Comparison of ENCODE assay signal across 25 cellular contexts in the genomic region with DNA sequence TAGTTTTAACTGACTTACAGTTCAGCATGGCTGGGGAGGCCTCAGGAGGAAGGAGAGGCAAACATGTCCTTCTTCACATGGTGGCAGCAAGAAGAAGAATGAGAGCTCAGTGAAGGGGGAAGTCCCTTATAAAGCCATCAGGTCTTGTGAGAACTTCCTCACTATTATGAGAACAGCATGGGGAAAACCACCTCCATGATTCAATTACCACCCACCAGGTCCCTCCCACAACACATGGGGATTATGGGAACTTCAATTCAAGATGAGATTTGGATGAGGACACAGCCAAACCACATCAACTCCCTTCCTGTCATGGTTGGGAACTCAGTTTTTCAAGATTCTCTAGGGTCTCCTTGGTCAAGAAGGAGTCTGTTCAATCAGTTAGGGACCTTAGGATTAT.
DNase-seq lines count a peak whose midpoint lies in the region; ATAC-seq, FAIRE-seq and TF ChIP-seq lines count a peak whose summit lies in the region.
"Had no signal": no experiment of that assay in that cellular context is flagged by ENCODE, and none has a peak within 500 bp of the region (broad histone marks: within the 10 kb centered on the region; RNA-seq: fewer than 3 reads in every experiment).

No MANE protein-coding gene starts in this region.

- POLR2A ChIA-PET in K562 (lab: Yijun Ruan, JAX) = no interaction called here

- TF ChIP-seq EP300 in K562 (IDR thresholded peaks at IDR 0.05; ENCODE audit: low read length) = no peak

- H3K4me2 ChIP-seq in K562 (ENCODE audit: insufficient read depth, low read length) = no peak overlapping the region
- H3K4me2 ChIP-seq: A549 had no signal

- no peaks in the 10 kb centered on the region for H3K27me3 ChIP-seq in K562 (ENCODE audit: control insufficient read depth in 2 of 2, insufficient read depth in 2 of 2, low read length in 2 of 2)
- H3K27me3 ChIP-seq: BLaER1 treated with 17β-estradiol and CSF1 and Interleukin-3, amounts not matched to agents 10 nM and 100 nM had no signal

- no peaks in the 10 kb centered on the region for H3K36me3 ChIP-seq in K562 (ENCODE audit: control insufficient read depth, insufficient read depth, low read length)
- H3K36me3 ChIP-seq: BLaER1 treated with 17β-estradiol and CSF1 and Interleukin-3, amounts not matched to agents 10 nM and 100 nM had no signal

- TF ChIP-seq CTCF in K562 (IDR thresholded peaks at IDR 0.05 in 2 of 3, conservative IDR thresholded peaks at IDR 0.05 in 1 of 3; ENCODE audit: insufficient read depth in 2 of 3, low read depth in 1 of 3, low read length in 3 of 3) = no peak

- intact Hi-C loops in K562 (cut with micrococcal nuclease) = no loop called here

- H3K27ac ChIP-seq in K562 (ENCODE audit: extremely low read depth, low read depth, low read length) = no peak overlapping the region
- H3K27ac ChIP-seq: 22Rv1; A549; BLaER1 treated with 17β-estradiol and CSF1 and Interleukin-3, amounts not matched to agents 10 nM and 100 nM; C4-2B had no signal

- H3K9me3 ChIP-seq in K562 (replicated peaks; ENCODE audit: control insufficient read depth, insufficient read depth, low read depth, low read length) = no peaks in the 10 kb centered on the region
- H3K9me3 ChIP-seq: A549 had no signal

- in situ Hi-C loops in K562 (cut with MboI) = no loop called here

- no TSS peak for BruUV-seq in K562 (replicated peaks; lab: Mats Ljungman, UMichigan)

- H3K9me1 ChIP-seq in K562 (ENCODE audit: control insufficient read depth, insufficient read depth, low read length) = no peaks in the 10 kb centered on the region

- no peaks in the 10 kb centered on the region for H4K20me1 ChIP-seq in K562 (replicated peaks; ENCODE audit: control insufficient read depth, insufficient read depth, low read length)
- H4K20me1 ChIP-seq: BLaER1 treated with 17β-estradiol and CSF1 and Interleukin-3, amounts not matched to agents 10 nM and 100 nM had no signal

- CTCF ChIA-PET in K562 (lab: Yijun Ruan, JAX; ENCODE audit: low intra/inter-chr PET ratio) = no interaction called here

- ATAC-seq in K562 = no peak
- ATAC-seq: A549; CD8-positive, alpha-beta T cell had no signal

- peak; percentile 11 for DNase-seq in SKM-1 treated with dmso at 0.1 percent for 144 hours (lab: John Stamatoyannopoulos, UW; ENCODE audit: unreplicated experiment)
- no peak for DNase-seq in SKM-1 (lab: John Stamatoyannopoulos, UW; ENCODE audit: unreplicated experiment)
- peak; percentile 13 for DNase-seq in MV-4-11 (lab: John Stamatoyannopoulos, UW)
- DNase-seq in OCI-M1 (lab: John Stamatoyannopoulos, UW) = peak; percentile 69
- no peak for DNase-seq in K562 (ENCODE audit: extremely low read depth in 1 of 4, low spot score in 3 of 4)
- no peak for DNase-seq in cerebellar cortex (ENCODE audit: low spot score)
- no peak for DNase-seq in GM03348 (ENCODE audit: low spot score)
- no peak for DNase-seq in NAMALWA (ENCODE audit: low spot score)
- DNase-seq: AML-193; CD4-positive, alpha-beta T cell; CD8-positive, alpha-beta T cell; COR-L47; DMS 273 treated with DMSO at 0.1 percent for 48 hours; DMS153; DMS53; DMS79; DND-41; EL; GDM1 had no signal

- H3K9ac ChIP-seq in K562 (ENCODE audit: insufficient read depth in 1 of 2, low read depth in 2 of 2, low read length in 2 of 2) = no peak overlapping the region
- H3K9ac ChIP-seq: BLaER1 treated with 17β-estradiol and CSF1 and Interleukin-3, amounts not matched to agents 10 nM and 100 nM had no signal

- TF ChIP-seq RAD21 in K562 (CRISPR knock-in tag; conservative IDR thresholded peaks at IDR 0.05 in 1 of 2, IDR thresholded peaks at IDR 0.05 in 1 of 2) = no peak

- peak overlapping the region; percentile 18; the same call in 1 of the 2 replicates for H2AFZ ChIP-seq in K562 (ENCODE audit: low read depth, low read length)

- no peak overlapping the region for H3K4me3 ChIP-seq in K562
- H3K4me3 ChIP-seq: A549; BLaER1 treated with 17β-estradiol and CSF1 and Interleukin-3, amounts not matched to agents 10 nM and 100 nM had no signal

- H3K79me2 ChIP-seq in K562 (ENCODE audit: control insufficient read depth, insufficient read depth, low read length) = no peaks in the 10 kb centered on the region

- H3K4me1 ChIP-seq in K562 (replicated peaks in 1 of 2; ENCODE audit: control insufficient read depth in 2 of 2, insufficient read depth in 2 of 2, low read length in 2 of 2) = no peaks in the 10 kb centered on the region
- H3K4me1 ChIP-seq: A549 had no signal

- FAIRE-seq in K562 (lab: Jason Lieb, UNC) = no peak
- FAIRE-seq: A549, GM12891, GM19239 had no signal

- no peak for TF ChIP-seq POLR2A in K562 (conservative IDR thresholded peaks at IDR 0.05)

TF ChIP-seq in K562, 482 proteins besides CTCF, POLR2A, EP300 and RAD21:
- TF ChIP-seq ZBTB7A (IDR thresholded peaks at IDR 0.05; ENCODE audit: borderline replicate concordance, control insufficient read depth, low read depth, low read length) (no peak), BDP1 (IDR thresholded peaks at IDR 0.05; ENCODE audit: insufficient read depth, insufficient read length) (no peak), MEF2A (IDR thresholded peaks at IDR 0.05; ENCODE audit: control insufficient read depth, low read depth, low read length) (no peak), KAT8 (IDR thresholded peaks at IDR 0.05; ENCODE audit: low read depth) (no peak), ZNF778 (CRISPR knock-in tag; IDR thresholded peaks at IDR 0.05) (no peak), YBX1 (IDR thresholded peaks at IDR 0.05) (no peak), RUNX1 (IDR thresholded peaks at IDR 0.05; ENCODE audit: low read depth) (no peak), HDAC6 (IDR thresholded peaks at IDR 0.05; ENCODE audit: low read depth, low read length) (no peak), SMARCB1 (IDR thresholded peaks at IDR 0.05; ENCODE audit: insufficient read length, low read depth) (no peak), TBP (optimal IDR thresholded peaks at IDR 0.05; ENCODE audit: low read depth, low read length) (no peak)
- TF ChIP-seq, protein P1, sequence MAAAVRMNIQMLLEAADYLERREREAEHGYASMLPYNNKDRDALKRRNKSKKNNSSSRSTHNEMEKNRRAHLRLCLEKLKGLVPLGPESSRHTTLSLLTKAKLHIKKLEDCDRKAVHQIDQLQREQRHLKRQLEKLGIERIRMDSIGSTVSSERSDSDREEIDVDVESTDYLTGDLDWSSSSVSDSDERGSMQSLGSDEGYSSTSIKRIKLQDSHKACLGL (CRISPR knock-in tag; IDR thresholded peaks at IDR 0.05; ENCODE audit: borderline replicate concordance, poor library complexity, severe bottlenecking) = no peak

Comparison
In these comparisons a context has a peak if more than half of its experiments do, and no peak if none do; other contexts are left out.
1. DNase-seq: peak in SKM-1 treated with dmso at 0.1 percent for 144 hours (single experiment), MV-4-11 (single experiment) and OCI-M1 (single experiment); none in SKM-1 (single experiment), K562 (0 of 4), cerebellar cortex (single experiment), GM03348 (single experiment) and NAMALWA (single experiment).